ENCODE assay signal across 24 cellular contexts in genomic region chr2:26552641-26553040, GRCh38.
"Had no signal": no experiment of that assay in that cellular context is flagged by ENCODE, and none has a peak within 500 bp of the region (broad histone marks: within the 10 kb centered on the region; RNA-seq: fewer than 3 reads in every experiment).

No MANE protein-coding gene starts in this region.

- H3K9me3 Mint-ChIP-seq: activated CD4-positive, alpha-beta memory T cell treated with anti-CD3 and anti-CD28 coated beads for 36 hours; activated CD4-positive, alpha-beta T cell treated with anti-CD3 and anti-CD28 coated beads, Interleukin-2, amount 10 ng/mL, durations not matched to agents 7 days and 5 days; activated naive CD8-positive, alpha-beta T cell treated with anti-CD3 and anti-CD28 coated beads, Interleukin-2, amount 50 U/mL, for 24 hours; activated T-cell treated with anti-CD3 and anti-CD28 coated beads, Interleukin-2, amount 50 U/mL, for 4 hours; T-cell had no signal

- H3K4me1 Mint-ChIP-seq: activated CD4-positive, alpha-beta T cell treated with anti-CD3 and anti-CD28 coated beads, Interleukin-2, amount 10 ng/mL, durations not matched to agents 7 days and 5 days; activated naive CD8-positive, alpha-beta T cell treated with anti-CD3 and anti-CD28 coated beads, Interleukin-2, amount 50 U/mL, for 24 hours; T-cell had no signal

- DNase-seq: activated CD4-positive, alpha-beta memory T cell treated with anti-CD3 and anti-CD28 coated beads for 36 hours; activated CD4-positive, alpha-beta T cell treated with anti-CD3 and anti-CD28 coated beads, Interleukin-2, amount 10 ng/mL, durations not matched to agents 7 days and 5 days; activated CD4-positive, CD25-positive, alpha-beta regulatory T cell; activated CD8-positive, alpha-beta memory T cell treated with anti-CD3 and anti-CD28 coated beads for 24 hours; activated naive CD4-positive, alpha-beta T cell treated with anti-CD3 and anti-CD28 coated beads, Interleukin-2, amount 50 U/mL, for 16 hours; activated naive CD8-positive, alpha-beta T cell treated with anti-CD3 and anti-CD28 coated beads, Interleukin-2, amount 50 U/mL, for 24 hours; activated T-cell treated with anti-CD3 and anti-CD28 coated beads, Interleukin-2, amount 50 U/mL, for 4 hours; amniotic stem cell; Karpas-422; NCI-H1105 treated with DMSO at 0.1 percent for 48 hours; NCI-H1436 treated with DMSO at 0.1 percent for 48 hours; NCI-H187 treated with DMSO at 0.1 percent for 48 hours; NCI-H2081 treated with DMSO at 0.1 percent for 48 hours; NCI-H446; NCI-H524; SIG-M5; T-cell; T-helper 2 cell; T1000 had no signal

- H3K36me3 Mint-ChIP-seq: activated CD4-positive, alpha-beta memory T cell treated with anti-CD3 and anti-CD28 coated beads for 36 hours; brain; T-cell had no signal

- H3K4me3 Mint-ChIP-seq: activated CD4-positive, alpha-beta memory T cell treated with anti-CD3 and anti-CD28 coated beads for 36 hours; activated CD4-positive, alpha-beta T cell treated with anti-CD3 and anti-CD28 coated beads, Interleukin-2, amount 10 ng/mL, durations not matched to agents 7 days and 5 days; activated naive CD8-positive, alpha-beta T cell treated with anti-CD3 and anti-CD28 coated beads, Interleukin-2, amount 50 U/mL, for 24 hours; activated T-cell treated with anti-CD3 and anti-CD28 coated beads, Interleukin-2, amount 50 U/mL, for 4 hours; brain; T-cell had no signal

- H3K27ac Mint-ChIP-seq: activated CD4-positive, alpha-beta memory T cell treated with anti-CD3 and anti-CD28 coated beads for 36 hours; activated CD4-positive, alpha-beta T cell treated with anti-CD3 and anti-CD28 coated beads, Interleukin-2, amount 10 ng/mL, durations not matched to agents 7 days and 5 days; activated naive CD8-positive, alpha-beta T cell treated with anti-CD3 and anti-CD28 coated beads, Interleukin-2, amount 50 U/mL, for 24 hours; T-cell had no signal

- ATAC-seq: activated naive CD8-positive, alpha-beta T cell treated with anti-CD3 and anti-CD28 coated beads, Interleukin-2, amount 50 U/mL, for 24 hours; activated T-cell treated with anti-CD3 and anti-CD28 coated beads, Interleukin-2, amount 50 U/mL, for 4 hours; T-cell had no signal

- H3K4me3 ChIP-seq: K562 had no signal

- FAIRE-seq: astrocyte, K562, RCC 7860, TTC549 had no signal
